Comparison of ENCODE assay signal across 17 cellular contexts in the genomic region with DNA sequence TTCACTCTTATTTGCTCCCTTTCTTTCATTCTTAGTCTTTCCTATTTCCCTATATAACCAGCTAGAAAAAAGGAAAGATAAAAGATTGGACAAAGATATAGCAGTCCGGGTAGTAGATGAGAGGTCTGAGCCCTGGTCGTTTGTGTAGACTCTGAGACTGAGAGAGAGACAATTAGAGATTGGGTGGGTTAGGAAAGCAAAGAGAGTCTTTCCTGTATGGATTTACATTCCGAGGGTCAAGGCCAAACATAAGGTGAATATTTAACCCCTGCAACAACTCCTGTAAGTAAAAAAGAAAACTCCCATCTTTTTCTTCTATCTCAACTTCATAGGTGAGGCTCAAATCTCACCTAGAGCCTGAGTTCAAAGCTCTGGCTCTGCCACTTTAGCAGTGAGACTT.
"Had no signal": no experiment of that assay in that cellular context is flagged by ENCODE, and none has a peak within 500 bp of the region (broad histone marks: within the 10 kb centered on the region; RNA-seq: fewer than 3 reads in every experiment).

No MANE protein-coding gene starts in this region.

- H3K27ac Mint-ChIP-seq: activated B cell treated with CpG ODN at 0.5 μM for 24 hours; activated CD4-positive, alpha-beta T cell treated with anti-CD3 and anti-CD28 coated beads, Interleukin-2, amount 10 ng/mL, durations not matched to agents 24 days and 14 days; activated CD8-positive, alpha-beta memory T cell treated with anti-CD3 and anti-CD28 coated beads, Interleukin-2, amount 10 ng/mL, durations not matched to agents 7 days and 5 days; activated T-cell treated with anti-CD3 and anti-CD28 coated beads, Interleukin-2, amount 50 U/mL, for 24 hours; activated T-helper 1 cell treated with anti-CD3 and anti-CD28 coated beads, Interleukin-12 subunit alpha, Interleukin-12 subunit beta, Interleukin-2, Interleukin-4 antibody, amounts not matched to agents 30 ng/mL and 10 ng/mL and 1 ng/mL, durations not matched to agents 14 hours and 24 hours and 36 hours; T-helper 17 cell had no signal

- H3K27me3 Mint-ChIP-seq: activated B cell treated with CpG ODN at 0.5 μM for 24 hours; activated CD4-positive, alpha-beta T cell treated with anti-CD3 and anti-CD28 coated beads, Interleukin-2, amount 10 ng/mL, durations not matched to agents 24 days and 14 days; activated CD8-positive, alpha-beta memory T cell treated with anti-CD3 and anti-CD28 coated beads, Interleukin-2, amount 10 ng/mL, durations not matched to agents 7 days and 5 days; activated T-cell treated with anti-CD3 and anti-CD28 coated beads, Interleukin-2, amount 50 U/mL, for 24 hours had no signal

- H3K4me3 Mint-ChIP-seq: activated B cell treated with CpG ODN at 0.5 μM for 24 hours; activated CD4-positive, alpha-beta T cell treated with anti-CD3 and anti-CD28 coated beads, Interleukin-2, amount 10 ng/mL, durations not matched to agents 24 days and 14 days; activated CD8-positive, alpha-beta memory T cell treated with anti-CD3 and anti-CD28 coated beads, Interleukin-2, amount 10 ng/mL, durations not matched to agents 7 days and 5 days; activated T-cell treated with anti-CD3 and anti-CD28 coated beads, Interleukin-2, amount 50 U/mL, for 24 hours; activated T-helper 1 cell treated with anti-CD3 and anti-CD28 coated beads, Interleukin-12 subunit alpha, Interleukin-12 subunit beta, Interleukin-2, Interleukin-4 antibody, amounts not matched to agents 30 ng/mL and 10 ng/mL and 1 ng/mL, durations not matched to agents 14 hours and 24 hours and 36 hours; T-helper 17 cell had no signal

- DNase-seq: activated B cell treated with CpG ODN at 0.5 μM for 24 hours; activated CD4-positive, alpha-beta T cell treated with anti-CD3 and anti-CD28 coated beads for 1 hour; activated CD4-positive, alpha-beta T cell treated with anti-CD3 and anti-CD28 coated beads, Interleukin-2, amount 10 ng/mL, durations not matched to agents 24 days and 14 days; activated CD4-positive, alpha-beta T cell treated with anti-CD3 and anti-CD28 coated beads, Interleukin-2, amount 50 U/mL, for 48 hours; activated CD8-positive, alpha-beta memory T cell treated with anti-CD3 and anti-CD28 coated beads, Interleukin-2, amount 10 ng/mL, durations not matched to agents 7 days and 5 days; activated effector memory CD4-positive, alpha-beta T cell treated with Interleukin-2 at 50 U/mL for 16 hours; activated naive CD4-positive, alpha-beta T cell; activated T-cell treated with anti-CD3 and anti-CD28 coated beads, Interleukin-2, amount 50 U/mL, for 24 hours; MM.1S; NCI-H1694 treated with DMSO at 0.1 percent for 48 hours; NCI-H510A; NCI-H82; SIG-M5; T-helper 17 cell; T-helper 9 cell had no signal

- H3K9me3 Mint-ChIP-seq: activated B cell treated with CpG ODN at 0.5 μM for 24 hours; activated CD4-positive, alpha-beta T cell treated with anti-CD3 and anti-CD28 coated beads, Interleukin-2, amount 10 ng/mL, durations not matched to agents 24 days and 14 days; activated naive CD4-positive, alpha-beta T cell treated with anti-CD3 and anti-CD28 coated beads, Interleukin-2, amount 50 U/mL, for 72 hours; activated T-cell treated with anti-CD3 and anti-CD28 coated beads, Interleukin-2, amount 50 U/mL, for 24 hours; activated T-helper 1 cell treated with anti-CD3 and anti-CD28 coated beads, Interleukin-12 subunit alpha, Interleukin-12 subunit beta, Interleukin-2, Interleukin-4 antibody, amounts not matched to agents 30 ng/mL and 10 ng/mL and 1 ng/mL, durations not matched to agents 14 hours and 24 hours and 36 hours had no signal

- H3K36me3 Mint-ChIP-seq: activated CD8-positive, alpha-beta memory T cell treated with anti-CD3 and anti-CD28 coated beads, Interleukin-2, amount 10 ng/mL, durations not matched to agents 7 days and 5 days; activated naive CD4-positive, alpha-beta T cell treated with anti-CD3 and anti-CD28 coated beads, Interleukin-2, amount 50 U/mL, for 72 hours had no signal

- ATAC-seq: activated CD8-positive, alpha-beta memory T cell treated with anti-CD3 and anti-CD28 coated beads, Interleukin-2, amount 10 ng/mL, durations not matched to agents 7 days and 5 days; T-helper 17 cell had no signal
